ENCODE assay signal across 9 cellular contexts in genomic region chr3:3177861-3178497, GRCh38. TPM values are rescaled to one million over a fixed set of nuclear protein-coding genes. Genes with fewer than 3 reads are reported as not detected.
DNase-seq lines count a peak whose midpoint lies in the region; ATAC-seq and TF ChIP-seq lines count a peak whose summit lies in the region.
"Had no signal": no experiment of that assay in that cellular context is flagged by ENCODE, and none has a peak within 500 bp of the region (broad histone marks: within the 10 kb centered on the region; RNA-seq: fewer than 3 reads in every experiment).

No MANE protein-coding gene starts in this region.

- H3K9me1 ChIP-seq in IMR-90 (ENCODE audit: insufficient read depth, low read length): no peaks in the 10 kb centered on the region

- H3K27ac ChIP-seq in IMR-90 (ENCODE audit: insufficient read depth, low read length) (no peak overlapping the region), ascending aorta (no peak overlapping the region), mesodermal cell (ENCODE audit: low read depth, low read length, severe bottlenecking) (peak overlapping the region; percentile 4)

- H3K79me1 ChIP-seq in IMR-90 (ENCODE audit: low read depth in 1 of 2, low read length in 2 of 2): peaks cover 9 to 13% of the 10 kb centered on the region in 2 experiments

- in situ Hi-C loops in IMR-90 (cut with MboI; ENCODE audit: low sequenced_read_pairs): no loop called here

- H3K18ac ChIP-seq in IMR-90 (ENCODE audit: low read depth, low read length): no peak overlapping the region

- ATAC-seq in IMR-90 (ENCODE audit: low read depth) (no peak), HG03108 (IDR thresholded peaks at IDR 0.05; ENCODE audit: unreplicated experiment) (no peak)

- H3K36me3 ChIP-seq in IMR-90 (ENCODE audit: control insufficient read depth, insufficient read depth, low read length): peaks cover 7% of the 10 kb centered on the region
- peaks cover 13 to 26% of the 10 kb centered on the region in 2 donors for H3K36me3 ChIP-seq in ascending aorta
- peaks cover 28% of the 10 kb centered on the region for H3K36me3 ChIP-seq in mesodermal cell (ENCODE audit: control insufficient read depth, insufficient read depth, low read length)

- WGBS in IMR-90 (ENCODE audit: extremely low coverage in 2 of 2, insufficient read length in 1 of 2), 2 experiments: no CpG with 5 or more reads among the region's 10 CpGs
- 60 to 66% methylated on average over 8 of the region's 10 CpGs for WGBS in mesodermal cell (ENCODE audit: insufficient coverage in 2 of 2), 2 experiments

- TF ChIP-seq CTCF in AG04449 (IDR thresholded peaks at IDR 0.05; ENCODE audit: insufficient read depth, low read length, missing control alignments) (no peak), IMR-90 (conservative IDR thresholded peaks at IDR 0.05; ENCODE audit: low read depth, low read length) (no peak), ascending aorta (IDR thresholded peaks at IDR 0.05) (no peak)

- TF ChIP-seq RAD21 in IMR-90 (IDR thresholded peaks at IDR 0.05; ENCODE audit: low read length): no peak

- no peak for TF ChIP-seq POLR2A in IMR-90 (IDR thresholded peaks at IDR 0.05; ENCODE audit: low read depth, low read length)

- no peak for DNase-seq in AG04449 (ENCODE audit: low read depth, low spot score)
- DNase-seq in IMR-90: peak; percentile 12
- DNase-seq in ascending aorta (ENCODE audit: low spot score in 2 of 2): no peak
- DNase-seq in DMS53 (lab: John Stamatoyannopoulos, UW): no peak
- DNase-seq in DMS153 treated with DMSO at 0.1 percent for 48 hours (lab: John Stamatoyannopoulos, UW; ENCODE audit: unreplicated experiment): no peak
- no peak for DNase-seq in stimulated activated CD4-positive, alpha-beta T cell treated with anti-CD3 and anti-CD28 coated beads, Interleukin-4, amount 100 ng/mL, for 1 hour
- DNase-seq: stimulated activated CD4-positive, alpha-beta T cell treated with anti-CD3 and anti-CD28 coated beads, Interleukin-2, amount 100 ng/mL, for 24 hours had no signal

- intact Hi-C loops in IMR-90 (cut with micrococcal nuclease): loop anchor here (10.0 kb wide), 1 partner anchor 1193 kb away; no protein-coding TSS in a partner anchor
- intact Hi-C loops in ascending aorta (cut with DNase I): loop anchor here (2.0 kb wide), 1 partner anchor 51 kb away; the partner anchor contains the start of gene TRNT1

- H3K4me1 ChIP-seq in IMR-90 (ENCODE audit: control insufficient read depth, insufficient read depth, low read length) (no peaks in the 10 kb centered on the region), ascending aorta (peaks cover 6 to 18% of the 10 kb centered on the region in 2 donors), mesodermal cell (ENCODE audit: control insufficient read depth, insufficient read depth, low read length, poor library complexity, severe bottlenecking) (peaks cover 15% of the 10 kb centered on the region)

- peak overlapping the region; percentile 44 for H3K4me2 ChIP-seq in IMR-90 (ENCODE audit: low read depth, low read length)

- no TSS peak for BruUV-seq in IMR-90 (replicated peaks; lab: Mats Ljungman, UMichigan)

- H4K8ac ChIP-seq in IMR-90 (ENCODE audit: low read depth in 2 of 2, low read length in 2 of 2): no peak overlapping the region

- H3K56ac ChIP-seq in IMR-90 (ENCODE audit: extremely low read depth, insufficient read depth, low read length): no peak overlapping the region

- H3K9ac ChIP-seq in IMR-90 (ENCODE audit: low read depth, low read length): no peak overlapping the region

- no peak overlapping the region for H2BK120ac ChIP-seq in IMR-90 (ENCODE audit: low read depth, low read length)

- no peaks in the 10 kb centered on the region for H4K20me1 ChIP-seq in IMR-90 (ENCODE audit: insufficient read depth, low read length)

- no peak overlapping the region for H2BK15ac ChIP-seq in IMR-90 (ENCODE audit: low read depth, low read length)

- CTCF ChIA-PET in AG04449 (lab: Yijun Ruan, JAX) (interaction anchor here (0.8 to 1.6 kb wide), 3 partner anchors 9 to 43 kb away, joined by 3 to 6 read pairs (median 3); no protein-coding TSS in a partner anchor), IMR-90 (lab: Yijun Ruan, JAX) (interaction anchor here (0.6 kb wide), 1 partner anchor 64 kb away, joined by 6 read pairs; no protein-coding TSS in a partner anchor)

- no peak overlapping the region for H2BK20ac ChIP-seq in IMR-90 (ENCODE audit: low read depth, low read length)

- no peak overlapping the region for H2BK5ac ChIP-seq in IMR-90 (ENCODE audit: low read depth, low read length, poor library complexity, severe bottlenecking)

- no peak overlapping the region for H2AFZ ChIP-seq in IMR-90 (replicated peaks; ENCODE audit: low read length, poor library complexity)

- no peak overlapping the region for H4K5ac ChIP-seq in IMR-90 (ENCODE audit: low read depth, low read length)

- no peak overlapping the region for H2AK5ac ChIP-seq in IMR-90 (ENCODE audit: low read depth, low read length)

- no peak overlapping the region for H2AK9ac ChIP-seq in IMR-90 (replicated peaks; ENCODE audit: low read depth, low read length, poor library complexity)

- H3K9me3 ChIP-seq in IMR-90 (ENCODE audit: control insufficient read depth, insufficient read depth, low read length): no peaks in the 10 kb centered on the region
- H3K9me3 ChIP-seq in ascending aorta: no peaks in the 10 kb centered on the region
- H3K9me3 ChIP-seq in mesodermal cell (ENCODE audit: control insufficient read depth, low read length): no peaks in the 10 kb centered on the region

- no peak overlapping the region for H3K4ac ChIP-seq in IMR-90 (ENCODE audit: low read depth, low read length)

- POLR2A ChIA-PET in AG04449 (lab: Yijun Ruan, JAX) (no interaction called here), IMR-90 (lab: Charles Lee; ENCODE audit: unreplicated experiment) (no interaction called here)

- no peak overlapping the region for H4K91ac ChIP-seq in IMR-90 (ENCODE audit: insufficient read depth, low read depth, low read length)

- no peak overlapping the region for H3K14ac ChIP-seq in IMR-90 (replicated peaks; ENCODE audit: low read depth, low read length)

- H3K4me3 ChIP-seq in AG04449 (ENCODE audit: low read depth, low read length): peak overlapping the region; percentile 89
- no peak overlapping the region for H3K4me3 ChIP-seq in IMR-90 (ENCODE audit: insufficient read depth, low read depth, low read length)
- peak overlapping the region; percentile 78 to 88 for H3K4me3 ChIP-seq in ascending aorta
- H3K4me3 ChIP-seq in mesodermal cell (ENCODE audit: extremely low read depth, insufficient read depth, low read length, poor library complexity, severe bottlenecking): peak overlapping the region; percentile 94

- dilution Hi-C loops in IMR-90 (cut with HindIII; ENCODE audit: low sequenced_read_pairs, unreplicated experiment): no loop called here

- no peak overlapping the region for H3K23ac ChIP-seq in IMR-90 (ENCODE audit: low read depth, low read length)

- H3K27me3 ChIP-seq in IMR-90 (ENCODE audit: control insufficient read depth, insufficient read depth, low read length) (no peaks in the 10 kb centered on the region), ascending aorta (no peaks in the 10 kb centered on the region)

TF ChIP-seq in IMR-90, 13 proteins besides CTCF, POLR2A, EP300 and RAD21:
- TF ChIP-seq RCOR1 (IDR thresholded peaks at IDR 0.05; ENCODE audit: insufficient replicate concordance, low read length): no peak
- peak; percentile 32; the same call in 1 of the 2 replicates for TF ChIP-seq FOS (IDR thresholded peaks at IDR 0.05; ENCODE audit: low read depth, low read length)

RNA-seq across cellular contexts. Expression of gene CRBN, which starts 1.5 kb away (rescaled TPM):
- total RNA-seq in IMR-90 (2012; rRNA removed): 33.9 and 53.9 TPM in 2 replicates
- 15.3 and 21.8 TPM in 2 replicates for polyA plus RNA-seq in IMR-90 (2012; rRNA removed)
- 4.5 and 10.9 TPM in 2 replicates for polyA plus RNA-seq in IMR-90 (2012; cell fraction: cytosol; rRNA removed)
- 17.1 and 74.1 TPM in 2 replicates for polyA plus RNA-seq in IMR-90 (2012; cell fraction: nucleus; rRNA removed; ENCODE audit: low replicate concordance)
- total RNA-seq in ascending aorta: 114 TPM
- 60.7 TPM for polyA plus RNA-seq in mesodermal cell (2013, experiment 1 of 2)
- 61.0 TPM for polyA plus RNA-seq in mesodermal cell (2013, experiment 2 of 2)

RNA-seq across cellular contexts. Expression of gene TRNT1, which starts 51.2 kb away (rescaled TPM):
- total RNA-seq in IMR-90 (2012; rRNA removed) (11.8 and 25.0 TPM in 2 replicates), ascending aorta (16.4 TPM)
- polyA plus RNA-seq in IMR-90 (2012; rRNA removed): 8.3 and 12.3 TPM in 2 replicates
- polyA plus RNA-seq in IMR-90 (2012; cell fraction: cytosol; rRNA removed): 2.2 and 2.3 TPM in 2 replicates
- 4.0 and 15.4 TPM in 2 replicates for polyA plus RNA-seq in IMR-90 (2012; cell fraction: nucleus; rRNA removed; ENCODE audit: low replicate concordance)
- polyA plus RNA-seq in mesodermal cell (2013, experiment 1 of 2): 21.6 TPM
- 28.7 TPM for polyA plus RNA-seq in mesodermal cell (2013, experiment 2 of 2)
